Comparison of ENCODE assay signal across 18 cellular contexts in the genomic region with DNA sequence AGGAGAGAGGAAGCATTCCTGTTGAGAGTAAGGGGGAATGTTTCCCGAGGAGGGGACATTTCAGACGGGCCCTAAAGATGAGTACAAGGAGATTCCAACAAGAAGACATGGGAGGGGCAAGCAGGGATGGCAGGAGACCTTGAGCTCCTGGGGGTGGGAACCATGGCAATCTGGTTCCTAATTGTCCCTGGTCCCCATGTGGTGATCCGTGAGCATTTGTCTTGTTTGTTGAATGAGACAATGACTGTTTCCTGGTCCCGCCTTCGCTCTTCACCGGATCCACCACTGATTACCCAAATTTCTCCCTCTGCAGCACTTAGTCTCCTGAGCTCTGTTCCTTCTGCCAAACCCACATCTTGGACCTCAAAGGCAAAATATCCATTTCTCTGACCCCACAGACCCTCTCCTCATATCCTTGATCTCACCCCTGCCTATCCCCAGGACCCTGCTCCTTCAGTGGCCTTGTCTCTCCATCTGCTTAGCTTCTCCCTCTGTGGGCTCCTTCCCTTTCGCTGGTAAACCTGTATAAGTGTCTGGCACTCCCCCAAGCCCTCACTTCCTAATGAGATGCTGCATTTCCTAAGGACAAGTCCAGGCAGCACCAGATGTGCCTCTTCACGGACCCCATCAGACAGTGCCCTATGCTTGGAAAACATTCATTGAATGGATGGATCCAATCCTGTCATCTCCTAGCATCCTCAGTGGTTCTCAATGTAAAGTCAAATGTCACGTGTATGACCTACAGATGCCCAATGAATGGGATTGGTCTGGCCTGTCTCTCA. TPM values are rescaled to one million over a fixed set of nuclear protein-coding genes. Genes with fewer than 3 reads are reported as not detected.
A peak's percentile ranks its signal among the peaks of the same experiment; 100 is the strongest.
DNase-seq lines count a peak whose midpoint lies in the region; ATAC-seq and TF ChIP-seq lines count a peak whose summit lies in the region.
"Had no signal": no experiment of that assay in that cellular context is flagged by ENCODE, and none has a peak within 500 bp of the region (broad histone marks: within the 10 kb centered on the region; RNA-seq: fewer than 3 reads in every experiment).

No MANE protein-coding gene starts in this region.

- no peak overlapping the region for H3K14ac ChIP-seq in mesenchymal stem cell (ENCODE audit: low read length in 2 of 2)

- WGBS in mesenchymal stem cell = 95% methylated on average over 9 of the region's 9 CpGs
- WGBS in psoas muscle, 3 donors = 86 to 95% (median 91%) methylated on average over 9 of the region's 9 CpGs

- no peak overlapping the region for H2AK5ac ChIP-seq in mesenchymal stem cell (ENCODE audit: low read length, severe bottlenecking)

- H2BK5ac ChIP-seq in mesenchymal stem cell (ENCODE audit: low read depth, low read length, poor library complexity, severe bottlenecking) = no peak overlapping the region

- H3K4me1 ChIP-seq in Panc1 (ENCODE audit: control insufficient read depth, insufficient read depth, low read length) (peaks cover 3% of the 10 kb centered on the region; the same call in 1 of the 2 replicates), mesenchymal stem cell (ENCODE audit: control insufficient read depth, insufficient read depth, low read depth, low read length) (peaks cover 4% of the 10 kb centered on the region), psoas muscle (no peaks in the 10 kb centered on the region)
- H3K4me1 ChIP-seq: Caco-2 had no signal

- H2BK120ac ChIP-seq in mesenchymal stem cell (ENCODE audit: low read depth, low read length) = peak overlapping the region; percentile 8

- H3K4ac ChIP-seq in mesenchymal stem cell (ENCODE audit: low read depth in 1 of 2, low read length in 2 of 2) = no peak overlapping the region

- H3K9me3 ChIP-seq in Panc1 (ENCODE audit: control insufficient read depth, insufficient read depth, low read depth, low read length) (no peaks in the 10 kb centered on the region), mesenchymal stem cell (ENCODE audit: control insufficient read depth, low read length) (no peaks in the 10 kb centered on the region), psoas muscle (no peaks in the 10 kb centered on the region)
- H3K9me3 ChIP-seq: Caco-2 had no signal

- no peak for TF ChIP-seq CTCF in Panc1 (IDR thresholded peaks at IDR 0.05)
- no peak for TF ChIP-seq CTCF in psoas muscle (IDR thresholded peaks at IDR 0.05)

- CTCF ChIA-PET in Panc1 (lab: Charles Lee) = no interaction called here

- H3K27ac ChIP-seq in Panc1 (ENCODE audit: low read length) (peak overlapping the region; percentile 44; the same call in 1 of the 2 replicates), mesenchymal stem cell (ENCODE audit: low read length, poor library complexity, severe bottlenecking) (no peak overlapping the region), psoas muscle (no peak overlapping the region)

- no peak overlapping the region for H4K91ac ChIP-seq in mesenchymal stem cell (ENCODE audit: low read length)

- peak overlapping the region in 1 of 2 experiments; percentile 16 for H3K18ac ChIP-seq in mesenchymal stem cell (ENCODE audit: low read depth in 1 of 2, low read length in 2 of 2)

- in situ Hi-C loops in Panc1 (cut with HindIII; ENCODE audit: low pct_unique_long_range_greater_than_20kb, low sequenced_read_pairs) = no loop called here

- no TSS peak for BruUV-seq in Panc1 (replicated peaks; lab: Mats Ljungman, UMichigan)

- POLR2A ChIA-PET in Panc1 (lab: Charles Lee) = no interaction called here

- H3K36me3 ChIP-seq in Panc1 (ENCODE audit: control insufficient read depth, insufficient read depth, low read length) = no peaks in the 10 kb centered on the region
- no peaks in the 10 kb centered on the region for H3K36me3 ChIP-seq in mesenchymal stem cell (ENCODE audit: control insufficient read depth in 1 of 2, insufficient read depth in 2 of 2, low read depth in 1 of 2, low read length in 2 of 2)
- no peaks in the 10 kb centered on the region for H3K36me3 ChIP-seq in psoas muscle (ENCODE audit: insufficient read depth in 1 of 2, low read depth in 1 of 2)

- H3K4me2 ChIP-seq in mesenchymal stem cell (ENCODE audit: low read length, poor library complexity, severe bottlenecking) = no peak overlapping the region

- no peak overlapping the region for H3K23ac ChIP-seq in mesenchymal stem cell (ENCODE audit: low read length in 2 of 2)

- no peak overlapping the region for H3K9ac ChIP-seq in mesenchymal stem cell (ENCODE audit: low read length)

- H2BK15ac ChIP-seq in mesenchymal stem cell (ENCODE audit: low read depth, poor library complexity, severe bottlenecking) = peak overlapping the region; percentile 26

- no peaks in the 10 kb centered on the region for H3K79me1 ChIP-seq in mesenchymal stem cell (replicated peaks; ENCODE audit: low read length, poor library complexity, severe bottlenecking)

- no peak for ATAC-seq in Panc1
- no peak for ATAC-seq in HG03457 (IDR thresholded peaks at IDR 0.05; ENCODE audit: unreplicated experiment)
- no peak for ATAC-seq in GM21515 (IDR thresholded peaks at IDR 0.05; ENCODE audit: unreplicated experiment)
- no peak for ATAC-seq in psoas muscle

- no peak overlapping the region for H3K4me3 ChIP-seq in Panc1 (ENCODE audit: low read depth in 2 of 2, low read length in 2 of 2)
- H3K4me3 ChIP-seq in mesenchymal stem cell (ENCODE audit: insufficient read depth in 1 of 2, low read depth in 1 of 2, low read length in 2 of 2) = no peak overlapping the region
- H3K4me3 ChIP-seq in psoas muscle = no peak overlapping the region

- no peak overlapping the region for H2AFZ ChIP-seq in mesenchymal stem cell (ENCODE audit: low read depth, low read length)

- H4K8ac ChIP-seq in mesenchymal stem cell (ENCODE audit: low read length) = no peak overlapping the region

- peak; percentile 23 for DNase-seq in NCI-H2171 treated with DMSO at 0.1 percent for 48 hours (lab: John Stamatoyannopoulos, UW)
- DNase-seq in NCI-H2171 (lab: John Stamatoyannopoulos, UW) = no peak
- peak; percentile 69 for DNase-seq in DMS79 treated with DMSO at 0.1 percent for 48 hours (lab: John Stamatoyannopoulos, UW)
- DNase-seq in Panc1 (ENCODE audit: low read depth, low spot score) = no peak
- no peak for DNase-seq in mesenchymal stem cell
- DNase-seq in psoas muscle = no peak
- DNase-seq: 8988T, C1 segment of cervical spinal cord, Caco-2, DND-41, GDM1, GOT3, HFFc6, NCI-H1436, NCI-H2029 treated with DMSO at 0.1 percent for 48 hours, NCI-H446 had no signal

- H2BK12ac ChIP-seq in mesenchymal stem cell (ENCODE audit: low read length in 2 of 2) = peak overlapping the region in 1 of 2 experiments; percentile 18

- intact Hi-C loops in Panc1 (cut with micrococcal nuclease; ENCODE audit: unreplicated experiment) (no loop called here), psoas muscle (cut with DNase I) (no loop called here)

- no peaks in the 10 kb centered on the region for H3K27me3 ChIP-seq in Panc1 (ENCODE audit: control insufficient read depth, insufficient read depth, low read length)
- no peaks in the 10 kb centered on the region for H3K27me3 ChIP-seq in mesenchymal stem cell (ENCODE audit: control insufficient read depth in 1 of 2, insufficient read depth in 1 of 2, low read length in 2 of 2)
- no peaks in the 10 kb centered on the region for H3K27me3 ChIP-seq in psoas muscle (ENCODE audit: insufficient read depth in 3 of 3, low read length in 2 of 3)

RNA-seq across cellular contexts. Expression of a gene that starts 8.3 kb away (rescaled TPM):
- total RNA-seq in Panc1 (2021; ENCODE audit: unreplicated experiment) (217 TPM), psoas muscle (10 to 100 TPM in 3 of 4 donors, 1 to 10 TPM in 1; 7.9 to 14.7 (median 10.6) TPM)
- 109 TPM for polyA plus RNA-seq in Panc1 (2012; ENCODE audit: insufficient read length)
- polyA plus RNA-seq in mesenchymal stem cell (2013, experiment 1 of 2) = 111 TPM
- polyA plus RNA-seq in mesenchymal stem cell (2013, experiment 2 of 2) = 109 TPM
- 10 to 100 TPM in 1 of 3 donors, 1 to 10 TPM in 2; 3.7 to 13.8 (median 6.3) TPM for polyA plus RNA-seq in psoas muscle

Comparison
In these comparisons a context has a peak if more than half of its experiments do, and no peak if none do; other contexts are left out.
1. DNase-seq: peak in NCI-H2171 treated with DMSO at 0.1 percent for 48 hours (single experiment) and DMS79 treated with DMSO at 0.1 percent for 48 hours (single experiment); none in NCI-H2171 (single experiment), Panc1 (single experiment), mesenchymal stem cell (single experiment) and psoas muscle (0 of 2).
2. RNA of a gene that starts 8.3 kb away (total RNA-seq): 217 TPM in Panc1 (single experiment); 7.9 to 14.7 TPM in psoas muscle; every median in the first group is over 10 times any median in the second.